In genomic region chr22:26779929-26780328, GRCh38 we compare ENCODE assay signal across 10 cellular contexts.
"Had no signal": no experiment of that assay in that cellular context is flagged by ENCODE, and none has a peak within 500 bp of the region (broad histone marks: within the 10 kb centered on the region; RNA-seq: fewer than 3 reads in every experiment).

No MANE protein-coding gene starts in this region.

- H3K27ac Mint-ChIP-seq: HFFc6 had no signal

- H3K4me1 Mint-ChIP-seq: IgD-negative memory B cell had no signal

- H3K4me3 Mint-ChIP-seq: H9, HFFc6 had no signal

- ATAC-seq: HepG2 had no signal

- H3K27ac ChIP-seq: GM23248, HL-60 had no signal

- H3K4me3 ChIP-seq: GM23248 had no signal

- H3K9ac ChIP-seq: GM23248 had no signal

- FAIRE-seq: H54, HepG2 had no signal

- DNase-seq: GM23248, GOT3, H9, HCEC 1CT, HFFc6, KBM-7 had no signal

- H3K9me3 Mint-ChIP-seq: HFFc6 had no signal

- H3K27me3 Mint-ChIP-seq: IgD-negative memory B cell had no signal
